Comparison of ENCODE assay signal across 1 cellular context in genomic region chr14:90406384-90406798, GRCh38.
TF ChIP-seq lines count a peak whose summit lies in the region.

No MANE protein-coding gene starts in this region.

TF ChIP-seq in GM23338, 12 proteins besides CTCF, POLR2A, EP300 and RAD21 (continued from another document):
- no peak for TF ChIP-seq REST (IDR thresholded peaks at IDR 0.05; ENCODE audit: unreplicated experiment)
- TF ChIP-seq ZNF114 (CRISPR knock-in tag; IDR thresholded peaks at IDR 0.05): no peak
- no peak for TF ChIP-seq EZH2 (IDR thresholded peaks at IDR 0.05; ENCODE audit: low read depth, unreplicated experiment)
- no peak for TF ChIP-seq NANOG (IDR thresholded peaks at IDR 0.05; ENCODE audit: borderline replicate concordance)
- no peak for TF ChIP-seq ETS1 (IDR thresholded peaks at IDR 0.05)
- no peak for TF ChIP-seq STAT1 (IDR thresholded peaks at IDR 0.05; ENCODE audit: unreplicated experiment)
- TF ChIP-seq ZNF331 (CRISPR knock-in tag; IDR thresholded peaks at IDR 0.05; ENCODE audit: low read depth): no peak
- no peak; the same call in 1 of the 2 replicates for TF ChIP-seq POLR2AphosphoS5 (IDR thresholded peaks at IDR 0.05; ENCODE audit: low read depth)
